ENCODE assay signal across 15 cellular contexts in genomic region chr14:51962678-51963077, GRCh38. TPM values are rescaled to one million over a fixed set of nuclear protein-coding genes. Genes with fewer than 3 reads are reported as not detected.
DNase-seq lines count a peak whose midpoint lies in the region; ATAC-seq, FAIRE-seq and TF ChIP-seq lines count a peak whose summit lies in the region.
"Had no signal": no experiment of that assay in that cellular context is flagged by ENCODE, and none has a peak within 500 bp of the region (broad histone marks: within the 10 kb centered on the region; RNA-seq: fewer than 3 reads in every experiment).

No MANE protein-coding gene starts in this region.

- FAIRE-seq in HTR-8/SVneo (lab: Jason Lieb, UNC), result no peak

- peaks cover 49% of the 10 kb centered on the region for H3K36me3 ChIP-seq in CD4-positive, CD25-positive, alpha-beta regulatory T cell (ENCODE audit: control insufficient read depth, insufficient read depth, low read length)
- H3K36me3 ChIP-seq in Karpas-422 (ENCODE audit: insufficient read depth, low read length), result peaks cover 48% of the 10 kb centered on the region
- H3K36me3 ChIP-seq in mesendoderm (ENCODE audit: control insufficient read depth, insufficient read depth, low read length), result no peaks in the 10 kb centered on the region
- H3K36me3 ChIP-seq: right atrium auricular region, uterus had no signal

- no peak overlapping the region for H2BK15ac ChIP-seq in mesendoderm (replicated peaks; ENCODE audit: low read depth)

- H3K79me1 ChIP-seq in mesendoderm (ENCODE audit: low read length), result no peaks in the 10 kb centered on the region

- H3K23ac ChIP-seq in mesendoderm (ENCODE audit: low read length), result no peak overlapping the region

- peak overlapping the region in 3 of 4 donors; percentile 1 to 40 (median 6) for H3K4me3 Mint-ChIP-seq in CD4-positive, CD25-positive, alpha-beta regulatory T cell
- peak overlapping the region in 1 of 5 experiments; percentile 8 for H3K4me3 Mint-ChIP-seq in brain
- H3K4me3 Mint-ChIP-seq: stimulated activated memory B cell treated with anti-CD40 and anti-IgM and Interleukin-4, amounts not matched to agents 10 μg/mL and 1 μg/mL and 100 μg/mL, for 72 hours had no signal

- no peak for TF ChIP-seq CTCF in brain (conservative IDR thresholded peaks at IDR 0.05)

- H3K18ac ChIP-seq in mesendoderm (ENCODE audit: low read length), result no peak overlapping the region

- H2BK5ac ChIP-seq in mesendoderm (ENCODE audit: low read length), result no peak overlapping the region

- H3K36me3 Mint-ChIP-seq in CD4-positive, CD25-positive, alpha-beta regulatory T cell, result peaks cover 48% of the 10 kb centered on the region
- H3K36me3 Mint-ChIP-seq in brain, result peaks cover 87% of the 10 kb centered on the region

- peaks cover 33 to 68% (median 53%) of the 10 kb centered on the region in 4 donors for H3K4me1 Mint-ChIP-seq in CD4-positive, CD25-positive, alpha-beta regulatory T cell
- peaks cover 32% of the 10 kb centered on the region for H3K4me1 Mint-ChIP-seq in brain

- peaks cover 16% of the 10 kb centered on the region for H3K4me1 ChIP-seq in CD4-positive, CD25-positive, alpha-beta regulatory T cell (ENCODE audit: control insufficient read depth, insufficient read depth, low read length, poor library complexity, severe bottlenecking)
- H3K4me1 ChIP-seq in Karpas-422 (ENCODE audit: low read length), result peaks cover 70% of the 10 kb centered on the region
- no peaks in the 10 kb centered on the region for H3K4me1 ChIP-seq in mesendoderm (ENCODE audit: control insufficient read depth, low read depth, low read length)
- H3K4me1 ChIP-seq: right atrium auricular region had no signal

- H3K4me3 ChIP-seq in CD4-positive, CD25-positive, alpha-beta regulatory T cell (ENCODE audit: low read depth, low read length), result peak overlapping the region; percentile 33
- H3K4me3 ChIP-seq in Karpas-422 (ENCODE audit: low read length), result no peak overlapping the region
- H3K4me3 ChIP-seq in mesendoderm (ENCODE audit: low read length), result no peak overlapping the region
- H3K4me3 ChIP-seq: uterus had no signal

- ATAC-seq in CD4-positive, CD25-positive, alpha-beta regulatory T cell (ENCODE audit: low read depth in 2 of 2), result no peak
- no peak for ATAC-seq in HG03039 (IDR thresholded peaks at IDR 0.05; ENCODE audit: unreplicated experiment)
- ATAC-seq: stimulated activated memory B cell treated with anti-CD40 and anti-IgM and Interleukin-4, amounts not matched to agents 10 μg/mL and 1 μg/mL and 100 μg/mL, for 72 hours had no signal

- H3K27me3 Mint-ChIP-seq in CD4-positive, CD25-positive, alpha-beta regulatory T cell, result no peaks in the 10 kb centered on the region
- H3K27me3 Mint-ChIP-seq in brain, result no peaks in the 10 kb centered on the region
- H3K27me3 Mint-ChIP-seq: stimulated activated memory B cell treated with anti-CD40 and anti-IgM and Interleukin-4, amounts not matched to agents 10 μg/mL and 1 μg/mL and 100 μg/mL, for 72 hours had no signal

- no peak overlapping the region for H2AK5ac ChIP-seq in mesendoderm (ENCODE audit: low read length)

- 0 out of 2 replicates have a peak, but pooled peaks cover 4% of the 10 kb centered on the region for H4K20me1 ChIP-seq in Karpas-422 (ENCODE audit: insufficient read depth, low read depth, low read length)

- H3K27ac ChIP-seq in CD4-positive, CD25-positive, alpha-beta regulatory T cell (ENCODE audit: insufficient read depth, low read length, poor library complexity, severe bottlenecking), result peak overlapping the region; percentile 55
- H3K27ac ChIP-seq in Karpas-422 (ENCODE audit: low read length) (peak overlapping the region; percentile 5), mesendoderm (ENCODE audit: low read depth, low read length) (no peak overlapping the region)
- H3K27ac ChIP-seq: right atrium auricular region, uterus, VCaP had no signal

- no peak overlapping the region for H4K5ac ChIP-seq in mesendoderm (ENCODE audit: low read length)

- H3K9me3 Mint-ChIP-seq in CD4-positive, CD25-positive, alpha-beta regulatory T cell, result peaks cover 0 to 20% (median 11%) of the 10 kb centered on the region in 7 donors
- peaks cover 27 to 33% (median 30%) of the 10 kb centered on the region in 5 experiments for H3K9me3 Mint-ChIP-seq in brain

- peak overlapping the region; percentile 22 to 90 (median 68) for H3K27ac Mint-ChIP-seq in CD4-positive, CD25-positive, alpha-beta regulatory T cell
- peak overlapping the region in 4 of 5 experiments; percentile 18 to 91 (median 65) for H3K27ac Mint-ChIP-seq in brain
- H3K27ac Mint-ChIP-seq: stimulated activated memory B cell treated with anti-CD40 and anti-IgM and Interleukin-4, amounts not matched to agents 10 μg/mL and 1 μg/mL and 100 μg/mL, for 72 hours had no signal

- H3K9me3 ChIP-seq in CD4-positive, CD25-positive, alpha-beta regulatory T cell (ENCODE audit: control insufficient read depth in 2 of 2, low read length in 2 of 2), result peaks cover 7 to 12% of the 10 kb centered on the region in 2 experiments
- no peaks in the 10 kb centered on the region for H3K9me3 ChIP-seq in Karpas-422 (ENCODE audit: low read length)
- H3K9me3 ChIP-seq: uterus had no signal

- no peak overlapping the region for H3K9ac ChIP-seq in Karpas-422 (ENCODE audit: low read length)
- no peak overlapping the region for H3K9ac ChIP-seq in mesendoderm (ENCODE audit: low read length)

- no peak overlapping the region for H3K56ac ChIP-seq in mesendoderm (ENCODE audit: low read length)

- no CpG with 5 or more reads among the region's 3 CpGs for WGBS in mesendoderm (ENCODE audit: extremely low coverage, insufficient coverage, low lambda C conversion rate)

- DNase-seq in CD4-positive, CD25-positive, alpha-beta regulatory T cell, result no peak
- DNase-seq in Karpas-422 (no peak), mesendoderm (peak; percentile 47), GM19238 (ENCODE audit: insufficient read length, low spot score) (no peak), NCI-H2107 treated with DMSO at 0.1 percent for 48 hours (lab: John Stamatoyannopoulos, UW; ENCODE audit: unreplicated experiment) (no peak), HTR-8/SVneo (ENCODE audit: insufficient read length, low spot score) (no peak)
- DNase-seq: NCI-H2171 treated with DMSO at 0.1 percent for 48 hours; SIG-M5; stimulated activated CD4-positive, alpha-beta T cell treated with anti-CD3 and anti-CD28 coated beads, Interleukin-4, amount 100 ng/mL, for 24 hours; uterus had no signal

- H2AFZ ChIP-seq in Karpas-422 (ENCODE audit: low read length), result no peak overlapping the region

- H3K79me2 ChIP-seq in Karpas-422 (ENCODE audit: low read length) (peaks cover 50% of the 10 kb centered on the region), mesendoderm (ENCODE audit: control insufficient read depth, insufficient read depth, low read length) (no peaks in the 10 kb centered on the region)

- no peak overlapping the region for H2BK120ac ChIP-seq in mesendoderm (ENCODE audit: low read depth, low read length)

- no peaks in the 10 kb centered on the region for H3K9me2 ChIP-seq in Karpas-422 (replicated peaks; ENCODE audit: insufficient read depth, low read length)

- H3K4me2 ChIP-seq in Karpas-422 (ENCODE audit: low read depth, low read length, poor library complexity, severe bottlenecking) (no peak overlapping the region), mesendoderm (ENCODE audit: low read length) (no peak overlapping the region)

- no peaks in the 10 kb centered on the region for H3K27me3 ChIP-seq in CD4-positive, CD25-positive, alpha-beta regulatory T cell (ENCODE audit: control insufficient read depth, insufficient read depth, low read length)
- H3K27me3 ChIP-seq in Karpas-422 (ENCODE audit: low read length), result no peaks in the 10 kb centered on the region
- H3K27me3 ChIP-seq in mesendoderm (ENCODE audit: insufficient read depth, low read length, poor library complexity), result no peaks in the 10 kb centered on the region
- H3K27me3 ChIP-seq: right atrium auricular region, uterus had no signal

- H4K8ac ChIP-seq in mesendoderm (ENCODE audit: low read depth, low read length), result no peak overlapping the region

- no peak overlapping the region for H3K4ac ChIP-seq in mesendoderm (ENCODE audit: low read depth, low read length)

RNA-seq across cellular contexts. Expression of gene RTRAF, which starts 26.7 kb away (rescaled TPM):
- 134 TPM for total RNA-seq in CD4-positive, CD25-positive, alpha-beta regulatory T cell
- 100 to 1,000 TPM; 203 to 241 (median 227) TPM for polyA plus RNA-seq in CD4-positive, CD25-positive, alpha-beta regulatory T cell
- 291 and 784 TPM in 2 replicates for total RNA-seq in Karpas-422 (2014; rRNA removed; shearing (Covaris generic); ENCODE audit: low replicate concordance)
- 178 TPM for polyA plus RNA-seq in brain (ENCODE audit: insufficient read depth, low read depth, low replicate concordance)
- polyA plus RNA-seq in mesendoderm (2013, experiment 1 of 2), result 801 TPM
- polyA plus RNA-seq in mesendoderm (2013, experiment 2 of 2), result 797 TPM
